Comparison of ENCODE assay signal across 12 cellular contexts in genomic region chr7:138226001-138226476, GRCh38.
DNase-seq lines count a peak whose midpoint lies in the region; ATAC-seq and TF ChIP-seq lines count a peak whose summit lies in the region.
"Had no signal": no experiment of that assay in that cellular context is flagged by ENCODE, and none has a peak within 500 bp of the region (broad histone marks: within the 10 kb centered on the region; RNA-seq: fewer than 3 reads in every experiment).

No MANE protein-coding gene starts in this region.

- peak; percentile 35 to 49 for TF ChIP-seq RAD21 in liver (IDR thresholded peaks at IDR 0.05)

- H3K27me3 ChIP-seq in liver (ENCODE audit: control insufficient read depth in 4 of 4, insufficient read depth in 4 of 4, low read length in 3 of 4), result no peaks in the 10 kb centered on the region
- H3K27me3 ChIP-seq: upper lobe of left lung had no signal

- DNase-seq in CMK (ENCODE audit: low read depth) (peak; percentile 43), NCI-H1092 treated with DMSO at 0.1 percent for 48 hours (lab: John Stamatoyannopoulos, UW) (peak; percentile 52), cardiac fibroblast (ENCODE audit: low read depth in 2 of 2) (peak; percentile 90 to 97), epidermal melanocyte (ENCODE audit: insufficient read length, low spot score) (no peak), foreskin fibroblast (no peak)
- DNase-seq in stimulated activated CD4-positive, alpha-beta T cell treated with anti-CD3 and anti-CD28 coated beads, Interleukin-12 subunit alpha, Interleukin-12 subunit beta, amount 100 ng/mL, for 4 hours, result no peak
- DNase-seq: activated CD4-positive, alpha-beta memory T cell treated with anti-CD3 and anti-CD28 coated beads for 36 hours; activated naive CD8-positive, alpha-beta T cell treated with anti-CD3 and anti-CD28 coated beads for 36 hours; kidney glomerular epithelial cell had no signal

- H3K9ac ChIP-seq in liver (ENCODE audit: low read depth in 1 of 2, low read length in 2 of 2), result no peak overlapping the region

- TF ChIP-seq CTCF in cardiac fibroblast (IDR thresholded peaks at IDR 0.05; ENCODE audit: low read depth, low read length) (no peak), liver (IDR thresholded peaks at IDR 0.05; ENCODE audit: low read depth, low read length, missing input control) (no peak), foreskin fibroblast (IDR thresholded peaks at IDR 0.05; ENCODE audit: low read depth, low read length) (no peak)

- ATAC-seq in HG02610 (IDR thresholded peaks at IDR 0.05; ENCODE audit: unreplicated experiment), result no peak

- WGBS in liver, result 69% methylated on average over 5 of the region's 5 CpGs

- no peaks in the 10 kb centered on the region for H3K36me3 ChIP-seq in liver (ENCODE audit: control insufficient read depth in 4 of 4, insufficient read depth in 3 of 4, low read depth in 1 of 4, low read length in 3 of 4)
- H3K36me3 ChIP-seq: upper lobe of left lung had no signal

- H3K4me1 ChIP-seq in liver (ENCODE audit: control insufficient read depth in 4 of 4, insufficient read depth in 4 of 4, low read length in 3 of 4), result peaks cover 0 to 2% (median 0%) of the 10 kb centered on the region in 4 donors
- H3K4me1 ChIP-seq: upper lobe of left lung had no signal

- no peak overlapping the region for H3K27ac ChIP-seq in liver (ENCODE audit: low read depth in 1 of 2, low read length in 2 of 2)
- H3K27ac ChIP-seq: upper lobe of left lung had no signal

- H3K4me3 ChIP-seq in cardiac fibroblast (replicated peaks in 1 of 2; ENCODE audit: low read depth in 2 of 2, low read length in 2 of 2) (no peak overlapping the region), liver (ENCODE audit: low read depth in 1 of 3, low read length in 3 of 3) (no peak overlapping the region), foreskin fibroblast (ENCODE audit: low read depth in 1 of 2, low read length in 2 of 2) (no peak overlapping the region)
- H3K4me3 ChIP-seq: upper lobe of left lung had no signal

- H3K9me3 ChIP-seq in liver (ENCODE audit: control insufficient read depth in 4 of 4, low read length in 3 of 4), result no peaks in the 10 kb centered on the region

TF ChIP-seq in liver, 16 proteins besides CTCF, POLR2A, EP300 and RAD21:
- TF ChIP-seq GABPA (IDR thresholded peaks at IDR 0.05 in 1 of 2, conservative IDR thresholded peaks at IDR 0.05 in 1 of 2) (peak in 1 of 2 donors; percentile 11), FOXA1 (IDR thresholded peaks at IDR 0.05) (no peak), FOXA2 (IDR thresholded peaks at IDR 0.05) (no peak), JUND (IDR thresholded peaks at IDR 0.05) (no peak), NR2F2 (IDR thresholded peaks at IDR 0.05) (peak; percentile 44), RXRA (IDR thresholded peaks at IDR 0.05) (peak; percentile 11 to 20)
TF ChIP-seq in liver: peak in this region for 3.

Comparison
In these comparisons a context has a peak if more than half of its experiments do, and no peak if none do; other contexts are left out.
1. DNase-seq: peak in CMK (single experiment), NCI-H1092 treated with DMSO at 0.1 percent for 48 hours (single experiment) and cardiac fibroblast (2 of 2); none in stimulated activated CD4-positive, alpha-beta T cell treated with anti-CD3 and anti-CD28 coated beads, Interleukin-12 subunit alpha, Interleukin-12 subunit beta, amount 100 ng/mL, for 4 hours (single experiment), epidermal melanocyte (single experiment) and foreskin fibroblast (0 of 2).